Comparison of ENCODE assay signal across 13 cellular contexts in the genomic region with DNA sequence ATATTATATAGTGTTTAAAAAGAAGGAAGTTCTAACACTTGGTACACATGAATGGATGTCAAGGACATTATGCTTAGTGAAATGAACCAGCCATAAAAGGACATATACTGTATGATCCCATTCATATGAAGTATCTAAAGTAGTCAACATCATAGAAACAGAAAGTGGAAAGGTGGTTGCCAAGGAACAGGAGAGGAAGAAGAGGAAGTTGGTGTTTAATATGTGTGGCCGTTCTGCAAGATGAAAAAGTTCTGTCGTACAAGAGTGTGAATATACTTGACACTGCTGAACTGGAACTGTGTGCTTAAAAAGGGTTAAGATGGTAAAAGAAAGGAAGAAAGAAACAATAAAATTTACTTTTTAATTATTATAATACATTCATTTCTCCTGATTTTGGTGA. TPM values are rescaled to one million over a fixed set of nuclear protein-coding genes. Genes with fewer than 3 reads are reported as not detected.
A peak's percentile ranks its signal among the peaks of the same experiment; 100 is the strongest.
DNase-seq lines count a peak whose midpoint lies in the region; ATAC-seq and TF ChIP-seq lines count a peak whose summit lies in the region.
"Had no signal": no experiment of that assay in that cellular context is flagged by ENCODE, and none has a peak within 500 bp of the region (broad histone marks: within the 10 kb centered on the region; RNA-seq: fewer than 3 reads in every experiment).

No MANE protein-coding gene starts in this region.

- TF ChIP-seq CTCF in GM13977 (IDR thresholded peaks at IDR 0.05; ENCODE audit: extremely low read depth, insufficient read depth, missing control alignments) = no peak
- TF ChIP-seq CTCF in lower leg skin (IDR thresholded peaks at IDR 0.05) = no peak

- intact Hi-C loops in lower leg skin (cut with DNase I; ENCODE audit: low total_unique reads) = no loop called here

- ATAC-seq in central memory CD8-positive, alpha-beta T cell (replicated peaks; ENCODE audit: extremely low read depth, poor library complexity, severe bottlenecking) = peak; percentile 11

- 87 to 88% methylated on average over 2 of the region's 2 CpGs for WGBS in lower leg skin, 2 donors

- in situ Hi-C loops in GM13977 (cut with MboI; ENCODE audit: low pct_unique_long_range_greater_than_20kb, low sequenced_read_pairs, unreplicated experiment) = no loop called here

- no peak for TF ChIP-seq POLR2A in lower leg skin (IDR thresholded peaks at IDR 0.05)

- peak; percentile 73 for DNase-seq in CD1c-positive myeloid dendritic cell (ENCODE audit: extremely low spot score)
- DNase-seq in GM13977 (ENCODE audit: low spot score) = peak; percentile 49
- peak; percentile 41 for DNase-seq in NOMO-1 treated with dmso at 0.1 percent for 144 hours (lab: John Stamatoyannopoulos, UW; ENCODE audit: unreplicated experiment)
- DNase-seq in central memory CD8-positive, alpha-beta T cell (ENCODE audit: low spot score in 2 of 2) = no peak
- DNase-seq in lower leg skin (ENCODE audit: low spot score in 2 of 2) = no peak
- no peak for DNase-seq in caudate nucleus (lab: John Stamatoyannopoulos, UW)
- no peak for DNase-seq in NCI-H82 (lab: John Stamatoyannopoulos, UW)
- DNase-seq in NCI-H2171 (lab: John Stamatoyannopoulos, UW) = no peak
- DNase-seq: mammary epithelial cell, MG63, nucleus accumbens, T-helper 9 cell had no signal

- H3K27ac ChIP-seq in caudate nucleus (ENCODE audit: low read depth, low read length) = no peak overlapping the region

- H3K27ac Mint-ChIP-seq in central memory CD8-positive, alpha-beta T cell (ENCODE audit: low read depth) = peak overlapping the region; percentile 47

- no peaks in the 10 kb centered on the region for H3K27me3 Mint-ChIP-seq in central memory CD8-positive, alpha-beta T cell

- H3K4me3 ChIP-seq in lower leg skin (ENCODE audit: low read depth, poor library complexity, severe bottlenecking) = no peak overlapping the region
- H3K4me3 ChIP-seq: MG63 had no signal

- H3K9me3 Mint-ChIP-seq in central memory CD8-positive, alpha-beta T cell = no peaks in the 10 kb centered on the region

- peaks cover 41% of the 10 kb centered on the region for H3K36me3 Mint-ChIP-seq in central memory CD8-positive, alpha-beta T cell (ENCODE audit: insufficient read depth)

- peak overlapping the region; percentile 17 for H3K4me3 Mint-ChIP-seq in central memory CD8-positive, alpha-beta T cell

- H3K4me1 Mint-ChIP-seq in central memory CD8-positive, alpha-beta T cell = peaks cover 77% of the 10 kb centered on the region

RNA-seq across cellular contexts. Expression of a gene that starts 33.1 kb away (rescaled TPM):
- under 1 TPM in 1 of 4 donors, not detected in 3; 0.53 TPM for total RNA-seq in lower leg skin
- total RNA-seq: astrocyte, mammary epithelial cell had no signal

Comparison
In these comparisons a context has a peak if more than half of its experiments do, and no peak if none do; other contexts are left out.
1. DNase-seq: peak in CD1c-positive myeloid dendritic cell (single experiment), GM13977 (single experiment) and NOMO-1 treated with dmso at 0.1 percent for 144 hours (single experiment); none in central memory CD8-positive, alpha-beta T cell (0 of 2), lower leg skin (0 of 2), caudate nucleus (0 of 61), NCI-H82 (single experiment) and NCI-H2171 (single experiment).